Comparison of ENCODE assay signal across 17 cellular contexts in genomic region chr1:167247754-167248153, GRCh38. TPM values are rescaled to one million over a fixed set of nuclear protein-coding genes. Genes with fewer than 3 reads are reported as not detected.
DNase-seq lines count a peak whose midpoint lies in the region; ATAC-seq, FAIRE-seq and TF ChIP-seq lines count a peak whose summit lies in the region.
"Had no signal": no experiment of that assay in that cellular context is flagged by ENCODE, and none has a peak within 500 bp of the region (broad histone marks: within the 10 kb centered on the region; RNA-seq: fewer than 3 reads in every experiment).

No MANE protein-coding gene starts in this region.

- H3K27ac ChIP-seq in cardiac muscle cell (peak overlapping the region; percentile 23), MM.1S (ENCODE audit: low read length) (no peak overlapping the region), GM12878 (ENCODE audit: control insufficient read depth, insufficient read depth) (peak overlapping the region; percentile 35), colonic mucosa (no peak overlapping the region)
- H3K27ac ChIP-seq: 22Rv1, BLaER1 had no signal

- in situ Hi-C loops in GM12878 (cut with MboI) = no loop called here

- H3K4me1 ChIP-seq in cardiac muscle cell (ENCODE audit: low read depth) = peaks cover 20% of the 10 kb centered on the region
- peaks cover 23% of the 10 kb centered on the region for H3K4me1 ChIP-seq in MM.1S (ENCODE audit: low read length)
- H3K4me1 ChIP-seq in GM12878 (ENCODE audit: control insufficient read depth, insufficient read depth, low read length) = peaks cover 17% of the 10 kb centered on the region
- no peaks in the 10 kb centered on the region for H3K4me1 ChIP-seq in colonic mucosa

- CTCF ChIA-PET in GM12878 (lab: Yijun Ruan, JAX) = interaction anchor here (0.5 to 4.0 kb wide), 7 partner anchors 10 to 1903 kb away, joined by 3 to 26 read pairs (median 12); partner anchors contain the start of gene POU2F1

- ATAC-seq in Right ventricle myocardium inferior (no peak), GM12878 (peak; percentile 51), GM21447 (IDR thresholded peaks at IDR 0.05; ENCODE audit: unreplicated experiment) (no peak)
- ATAC-seq: HepG2 had no signal

- RAD21 ChIA-PET in GM12878 (lab: Charles Lee; ENCODE audit: unreplicated experiment) = interaction anchor here (1.4 to 3.3 kb wide), 5 partner anchors 13 to 28 kb away, joined by 3 to 16 read pairs (median 9); partner anchors contain the start of gene POU2F1

- intact Hi-C loops in Right ventricle myocardium inferior (cut with DNase I) (no loop called here), GM12878 (cut with micrococcal nuclease; ENCODE audit: unreplicated experiment) (no loop called here), colonic mucosa (cut with DNase I) (no loop called here)

- peaks cover under 1% of the 10 kb centered on the region; the same call in 1 of the 2 replicates for H3F3A ChIP-seq in MM.1S (ENCODE audit: insufficient read depth, low read length)

- H3K9me3 ChIP-seq in cardiac muscle cell (ENCODE audit: low read depth) = no peaks in the 10 kb centered on the region
- no peaks in the 10 kb centered on the region for H3K9me3 ChIP-seq in MM.1S (replicated peaks; ENCODE audit: insufficient read depth, low read length)
- H3K9me3 ChIP-seq in GM12878 (replicated peaks; ENCODE audit: control insufficient read depth, insufficient read depth, low read length) = no peaks in the 10 kb centered on the region
- H3K9me3 ChIP-seq in colonic mucosa = no peaks in the 10 kb centered on the region
- no peaks in the 10 kb centered on the region for H3K9me3 ChIP-seq in MG63
- H3K9me3 ChIP-seq: Caco-2 had no signal

- TF ChIP-seq POLR2A in GM12878 (IDR thresholded peaks at IDR 0.05; ENCODE audit: low read depth, low read length) = no peak

- H3K4me3 ChIP-seq in cardiac muscle cell = no peak overlapping the region
- peak overlapping the region; percentile 3 for H3K4me3 ChIP-seq in MM.1S (ENCODE audit: low read length)
- peak overlapping the region; percentile 0; the same call in 1 of the 2 replicates for H3K4me3 ChIP-seq in GM12878
- no peak overlapping the region for H3K4me3 ChIP-seq in colonic mucosa
- H3K4me3 ChIP-seq in MG63 = no peak overlapping the region
- H3K4me3 ChIP-seq: BLaER1 had no signal

- TF ChIP-seq CTCF in cardiac muscle cell (IDR thresholded peaks at IDR 0.05; ENCODE audit: low read depth, low read length) (no peak), MM.1S (IDR thresholded peaks at IDR 0.05; ENCODE audit: low read length) (no peak), GM12878 (IDR thresholded peaks at IDR 0.05 in 2 of 3, conservative IDR thresholded peaks at IDR 0.05 in 1 of 3; ENCODE audit: control insufficient read depth in 2 of 3, extremely low read depth in 1 of 3, insufficient read depth in 1 of 3, low read depth in 3 of 3, low read length in 3 of 3) (no peak), colonic mucosa (IDR thresholded peaks at IDR 0.05) (no peak)

- H3K9ac ChIP-seq in MM.1S (ENCODE audit: low read length) (no peak overlapping the region), GM12878 (ENCODE audit: control insufficient read depth, insufficient read depth, low read length) (no peak overlapping the region), colonic mucosa (ENCODE audit: low read depth in 2 of 2, low read length in 2 of 2) (no peak overlapping the region)
- H3K9ac ChIP-seq: BLaER1 had no signal

- no peak for DNase-seq in cardiac muscle cell (ENCODE audit: low read depth in 1 of 2, low spot score in 1 of 2)
- DNase-seq in Right ventricle myocardium inferior (ENCODE audit: missing footprints) = no peak
- DNase-seq in MM.1S = no peak
- no peak for DNase-seq in GM12878 (ENCODE audit: low read depth, low spot score)
- no peak for DNase-seq in colonic mucosa
- DNase-seq in NCI-H1105 (lab: John Stamatoyannopoulos, UW) = no peak
- DNase-seq in MG63 = no peak
- DNase-seq: Caco-2; CD8-positive, alpha-beta memory T cell; DMS53; GOT3; H9 had no signal

- H4K20me1 ChIP-seq in MM.1S (ENCODE audit: insufficient read depth, low read length) (no peaks in the 10 kb centered on the region), GM12878 (ENCODE audit: control insufficient read depth, insufficient read depth) (no peaks in the 10 kb centered on the region)
- H4K20me1 ChIP-seq: BLaER1 had no signal

- no TSS peak for BruUV-seq in GM12878 (replicated peaks; lab: Mats Ljungman, UMichigan)

- WGBS in GM12878 (ENCODE audit: insufficient coverage, insufficient replicate concordance, low lambda C conversion rate, missing lambda C conversion rate) = 35% methylated on average over 1 of the region's 1 CpG

- no peak for TF ChIP-seq RAD21 in GM12878 (IDR thresholded peaks at IDR 0.05; ENCODE audit: insufficient read depth, low read depth, low read length)

- no peaks in the 10 kb centered on the region for H3K9me2 ChIP-seq in MM.1S (replicated peaks; ENCODE audit: insufficient read depth, low read length)

- POLR2A ChIA-PET in GM12878 (lab: Charles Lee) = interaction anchor here (0.6 to 2.1 kb wide), 5 partner anchors 13 to 28 kb away, joined by 4 to 10 read pairs (median 9); partner anchors contain the start of gene POU2F1

- TF ChIP-seq EP300 in GM12878 (IDR thresholded peaks at IDR 0.05; ENCODE audit: borderline replicate concordance in 1 of 2, control insufficient read depth in 1 of 2, low read depth in 2 of 2, low read length in 2 of 2) = no peak

- H2AFZ ChIP-seq in MM.1S (ENCODE audit: low read length) (no peak overlapping the region), GM12878 (ENCODE audit: control insufficient read depth, low read depth, low read length) (peak overlapping the region; percentile 15; the same call in 1 of the 2 replicates)

- FAIRE-seq in GM12878 (lab: Jason Lieb, UNC) = no peak
- FAIRE-seq: HepG2, HTR-8/SVneo had no signal

- SMC1A ChIA-PET in GM12878 (lab: Charles Lee; ENCODE audit: uncharacterized antibody, unreplicated experiment) = interaction anchor here (0.7 to 6.2 kb wide), 10 partner anchors 10 to 139 kb away, joined by 3 to 73 read pairs (median 10); partner anchors contain the start of gene POU2F1

- peaks cover 71% of the 10 kb centered on the region for H3K79me2 ChIP-seq in MM.1S (ENCODE audit: low read length)
- H3K79me2 ChIP-seq in GM12878 (ENCODE audit: control insufficient read depth, insufficient read depth, low read length) = peaks cover 48% of the 10 kb centered on the region

- H3K36me3 ChIP-seq in cardiac muscle cell (no peaks in the 10 kb centered on the region), MM.1S (replicated peaks; ENCODE audit: insufficient read depth, low read length) (no peaks in the 10 kb centered on the region), GM12878 (ENCODE audit: control insufficient read depth in 2 of 2, insufficient read depth in 2 of 2, low read length in 1 of 2) (no peaks in the 10 kb centered on the region), colonic mucosa (no peaks in the 10 kb centered on the region), MG63 (peaks cover 5% of the 10 kb centered on the region; the same call in 1 of the 2 replicates)

- H3K4me2 ChIP-seq in MM.1S (ENCODE audit: low read depth, low read length) (peak overlapping the region; percentile 51), GM12878 (ENCODE audit: control insufficient read depth, insufficient read depth) (peak overlapping the region; percentile 71)
- H3K4me2 ChIP-seq: BLaER1 had no signal

- H3K27me3 ChIP-seq in cardiac muscle cell (no peaks in the 10 kb centered on the region), MM.1S (replicated peaks; ENCODE audit: insufficient read depth, low read length) (no peaks in the 10 kb centered on the region), GM12878 (replicated peaks in 1 of 2; ENCODE audit: control insufficient read depth in 2 of 2, insufficient read depth in 2 of 2, low read length in 1 of 2) (no peaks in the 10 kb centered on the region), colonic mucosa (no peaks in the 10 kb centered on the region), MG63 (no peaks in the 10 kb centered on the region)
- H3K27me3 ChIP-seq: BLaER1 had no signal

RNA-seq across cellular contexts. Expression of gene POU2F1, which starts 27.1 kb away (rescaled TPM):
- total RNA-seq in cardiac muscle cell (6.4 and 21.9 TPM in 2 replicates), Right ventricle myocardium inferior (7.5 TPM), GM12878 (2014; rRNA removed) (10.1 and 10.2 TPM in 2 replicates), GM12878 (2014; rRNA removed; fragmentation: Illumina TruSeq; extraction: Trizol) (15.6 and 15.7 TPM in 2 replicates), GM12878 (2021) (21.1 and 21.7 TPM in 2 replicates), colonic mucosa (10 to 100 TPM; 16.4 to 24.4 TPM)
- polyA plus RNA-seq in cardiac muscle cell (9.2 and 25.6 TPM in 2 replicates), GM12878 (2011; rRNA removed) (18.0 and 21.0 TPM in 2 replicates), GM12878 (2014; fragmentation: Illumina TruSeq; extraction: Trizol) (8.2 and 9.4 TPM in 2 replicates), GM12878 (2014; fragmentation: Nextera tagmentation; extraction: Ambion mirVana) (1 to 10 TPM; 2.5 to 4.6 TPM), GM12878 (2014; rRNA removed) (6.9 and 7.2 TPM in 2 replicates), GM12878 (2016; fragmentation: Nextera tagmentation; extraction: Ambion mirVana) (10 to 100 TPM; 14.9 to 20.0 TPM)
- 130 and 140 TPM in 2 replicates for total RNA-seq in GM12878 (2013; cell fraction: nucleolus; rRNA removed)
- polyA plus RNA-seq in GM12878 (2011; ENCODE audit: low read depth) = 3.8 TPM
- 14.8 and 17.0 TPM in 2 replicates for polyA plus RNA-seq in GM12878 (2011; cell fraction: cytosol; rRNA removed)
- polyA plus RNA-seq in GM12878 (2011; cell fraction: nucleus; rRNA removed) = 34.7 and 37.1 TPM in 2 replicates
- polyA plus RNA-seq in GM12878 (2012) = 5.8 and 8.8 TPM in 2 replicates
- 65.6 and 68.2 TPM in 2 replicates for polyA minus RNA-seq in GM12878 (2011; rRNA and poly(A)+ RNA removed)
- polyA minus RNA-seq in GM12878 (2011; cell fraction: cytosol; rRNA and poly(A)+ RNA removed) = 7.9 and 8.9 TPM in 2 replicates
- polyA minus RNA-seq in GM12878 (2011; cell fraction: nucleus; rRNA and poly(A)+ RNA removed) = 30.2 and 46.4 TPM in 2 replicates
- 3.9 and 5.5 TPM in 2 replicates for total RNA-seq in MG63 (2014; rRNA removed; shearing (Covaris generic); ENCODE audit: low replicate concordance)

Comparison
In these comparisons a context has a peak if more than half of its experiments do, and no peak if none do; other contexts are left out.
1. H3K27ac ChIP-seq: peak in cardiac muscle cell (single experiment) and GM12878 (single experiment); none in MM.1S (single experiment) and colonic mucosa (single experiment).
2. H3K4me3 ChIP-seq: peak in MM.1S (single experiment) and GM12878 (single experiment); none in cardiac muscle cell (single experiment), colonic mucosa (single experiment) and MG63 (single experiment).